In the genomic region with DNA sequence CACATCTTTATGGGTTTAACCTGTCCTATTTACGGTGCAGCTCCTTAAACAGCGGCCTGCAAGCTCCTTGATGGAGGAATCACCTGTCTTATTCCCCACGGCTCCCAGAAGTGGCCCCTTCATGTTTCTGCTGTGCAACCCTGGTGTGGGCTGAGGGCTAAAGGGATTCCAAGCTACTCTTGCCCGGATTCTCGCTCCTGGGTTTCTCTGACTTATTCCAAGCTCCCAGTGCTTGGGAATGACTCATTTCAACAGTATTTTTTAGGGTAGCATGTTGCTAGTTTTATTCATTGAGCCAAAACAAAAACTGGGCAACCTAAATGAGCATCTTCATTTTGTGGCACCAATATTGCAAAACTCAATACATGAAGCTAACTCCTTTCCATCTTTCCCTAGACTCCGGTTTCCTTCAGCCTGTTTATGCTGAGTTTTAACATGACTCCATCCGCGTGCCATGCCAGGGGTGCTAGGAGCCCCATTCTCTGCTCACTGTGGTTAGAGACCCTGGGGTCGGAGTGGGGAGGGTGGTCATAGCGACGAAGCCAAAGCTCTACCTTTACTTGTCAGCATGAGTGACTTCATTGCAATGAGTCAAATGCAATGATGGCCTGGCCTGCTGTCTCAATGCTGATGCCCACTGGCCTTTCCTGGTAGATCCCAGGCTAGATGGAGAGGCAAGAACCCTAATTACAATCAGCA, we compare ENCODE assay signal across 20 cellular contexts.
DNase-seq lines count a peak whose midpoint lies in the region; ATAC-seq and TF ChIP-seq lines count a peak whose summit lies in the region.
"Had no signal": no experiment of that assay in that cellular context is flagged by ENCODE, and none has a peak within 500 bp of the region (broad histone marks: within the 10 kb centered on the region; RNA-seq: fewer than 3 reads in every experiment).

No MANE protein-coding gene starts in this region.

- intact Hi-C loops in IMR-90 (cut with micrococcal nuclease): no loop called here
- intact Hi-C loops in posterior vena cava (cut with DNase I): loop anchor here in 1 of 2 donors (1.0 to 5.0 kb wide), 2 partner anchors 13 to 1555 kb away; no protein-coding TSS in a partner anchor

- no peak overlapping the region for H4K8ac ChIP-seq in IMR-90 (ENCODE audit: low read depth in 2 of 2, low read length in 2 of 2)

- H4K20me1 ChIP-seq in IMR-90 (ENCODE audit: insufficient read depth, low read length): no peaks in the 10 kb centered on the region

- H2BK120ac ChIP-seq in IMR-90 (ENCODE audit: low read depth, low read length): no peak overlapping the region

- no peak overlapping the region for H3K4me2 ChIP-seq in IMR-90 (ENCODE audit: low read depth, low read length)
- H3K4me2 ChIP-seq: PC-9 had no signal

- H3K36me3 Mint-ChIP-seq in glutamatergic neuron (ENCODE audit: unreplicated experiment): no peaks in the 10 kb centered on the region

- H3K27me3 Mint-ChIP-seq in glutamatergic neuron (ENCODE audit: unreplicated experiment): no peaks in the 10 kb centered on the region
- H3K27me3 Mint-ChIP-seq: CD4-positive, alpha-beta memory T cell; IgD-negative memory B cell had no signal

- no peak overlapping the region for H3K23ac ChIP-seq in IMR-90 (ENCODE audit: low read depth, low read length)

- no peak overlapping the region for H3K56ac ChIP-seq in IMR-90 (ENCODE audit: extremely low read depth, insufficient read depth, low read length)

- no peak overlapping the region for H3K14ac ChIP-seq in IMR-90 (replicated peaks; ENCODE audit: low read depth, low read length)

- no peak overlapping the region for H2AK9ac ChIP-seq in IMR-90 (replicated peaks; ENCODE audit: low read depth, low read length, poor library complexity)

- no peak overlapping the region for H3K4me3 Mint-ChIP-seq in glutamatergic neuron (ENCODE audit: unreplicated experiment)
- H3K4me3 Mint-ChIP-seq: CD4-positive, alpha-beta memory T cell; IgD-negative memory B cell had no signal

- TF ChIP-seq RAD21 in IMR-90 (IDR thresholded peaks at IDR 0.05; ENCODE audit: low read length): no peak

- no peak overlapping the region for H3K4ac ChIP-seq in IMR-90 (ENCODE audit: low read depth, low read length)

- H3K4me1 Mint-ChIP-seq in glutamatergic neuron (ENCODE audit: low read depth, unreplicated experiment): no peaks in the 10 kb centered on the region

- no peaks in the 10 kb centered on the region for H3K9me3 ChIP-seq in IMR-90 (ENCODE audit: control insufficient read depth, insufficient read depth, low read length)

- H3K18ac ChIP-seq in IMR-90 (ENCODE audit: low read depth, low read length): no peak overlapping the region

- no peak for TF ChIP-seq CTCF in IMR-90 (conservative IDR thresholded peaks at IDR 0.05; ENCODE audit: low read depth, low read length)
- no peak for TF ChIP-seq CTCF in glutamatergic neuron (IDR thresholded peaks at IDR 0.05; ENCODE audit: partially characterized antibody, unreplicated experiment)

- WGBS in IMR-90 (ENCODE audit: extremely low coverage in 2 of 2, insufficient read length in 1 of 2), 2 experiments: 97% methylated on average over 7 of the region's 11 CpGs; no CpG with 5 or more reads in 1 of the 2 experiments

- dilution Hi-C loops in IMR-90 (cut with HindIII; ENCODE audit: low sequenced_read_pairs, unreplicated experiment): no loop called here

- peak overlapping the region; percentile 40 for H3K27ac Mint-ChIP-seq in glutamatergic neuron (ENCODE audit: unreplicated experiment)

- in situ Hi-C loops in IMR-90 (cut with MboI; ENCODE audit: low sequenced_read_pairs): no loop called here

- H4K91ac ChIP-seq in IMR-90 (ENCODE audit: insufficient read depth, low read depth, low read length): no peak overlapping the region

- H3K36me3 ChIP-seq in IMR-90 (ENCODE audit: control insufficient read depth, insufficient read depth, low read length): no peaks in the 10 kb centered on the region

- TF ChIP-seq POLR2A in IMR-90 (IDR thresholded peaks at IDR 0.05; ENCODE audit: low read depth, low read length): no peak

- H3K79me1 ChIP-seq in IMR-90 (ENCODE audit: low read depth in 1 of 2, low read length in 2 of 2): no peaks in the 10 kb centered on the region

- no peak overlapping the region for H2AK5ac ChIP-seq in IMR-90 (ENCODE audit: low read depth, low read length)

- ATAC-seq in IMR-90 (ENCODE audit: low read depth) (no peak; the same call in 1 of the 2 replicates), GM18870 (IDR thresholded peaks at IDR 0.05; ENCODE audit: unreplicated experiment) (no peak)
- ATAC-seq: HCT116 had no signal

- no peak overlapping the region for H3K9ac ChIP-seq in IMR-90 (ENCODE audit: low read depth, low read length)

- POLR2A ChIA-PET in IMR-90 (lab: Charles Lee; ENCODE audit: unreplicated experiment): interaction anchor here (0.6 kb wide), 1 partner anchor 47 kb away, joined by 8 read pairs; no protein-coding TSS in a partner anchor

- H2AFZ ChIP-seq in IMR-90 (replicated peaks; ENCODE audit: low read length, poor library complexity): no peak overlapping the region
- H2AFZ ChIP-seq: PC-9 had no signal

- H3K27ac ChIP-seq in IMR-90 (ENCODE audit: insufficient read depth, low read length): no peak overlapping the region
- H3K27ac ChIP-seq: PC-9, SK-N-MC had no signal

- H3K9me3 Mint-ChIP-seq in glutamatergic neuron (ENCODE audit: unreplicated experiment): no peaks in the 10 kb centered on the region

- H3K4me3 ChIP-seq in IMR-90 (ENCODE audit: insufficient read depth, low read depth, low read length): no peak overlapping the region
- H3K4me3 ChIP-seq: PC-9, SK-N-MC had no signal

- DNase-seq in AG20443 (ENCODE audit: low spot score) (peak; percentile 54), IMR-90 (peak; percentile 21), glutamatergic neuron (no peak), posterior vena cava (ENCODE audit: low spot score) (peak; percentile 69)
- no peak for DNase-seq in activated T-cell treated with anti-CD3 and anti-CD28 coated beads, Interleukin-2, amount 50 U/mL, for 48 hours
- DNase-seq in activated CD4-positive, alpha-beta T cell treated with anti-CD3 and anti-CD28 coated beads for 48 hours: no peak
- DNase-seq: CD4-positive, alpha-beta memory T cell; GOT3; NCI-H1417; NCI-H187 treated with DMSO at 0.1 percent for 48 hours; NCI-H2107; NCI-H510A; NCI-H748 treated with DMSO at 0.1 percent for 48 hours; PC-9; RPMI8226; SHP77 had no signal

- no peak overlapping the region for H4K5ac ChIP-seq in IMR-90 (ENCODE audit: low read depth, low read length)

- CTCF ChIA-PET in IMR-90 (lab: Yijun Ruan, JAX): no interaction called here

- no peaks in the 10 kb centered on the region for H3K4me1 ChIP-seq in IMR-90 (ENCODE audit: control insufficient read depth, insufficient read depth, low read length)

- no peaks in the 10 kb centered on the region for H3K27me3 ChIP-seq in IMR-90 (ENCODE audit: control insufficient read depth, insufficient read depth, low read length)

- H2BK15ac ChIP-seq in IMR-90 (ENCODE audit: low read depth, low read length): no peak overlapping the region

- no peak overlapping the region for H2BK5ac ChIP-seq in IMR-90 (ENCODE audit: low read depth, low read length, poor library complexity, severe bottlenecking)

- peaks cover 5% of the 10 kb centered on the region; the same call in 1 of the 2 replicates for H3K9me1 ChIP-seq in IMR-90 (ENCODE audit: insufficient read depth, low read length)

- H2BK20ac ChIP-seq in IMR-90 (ENCODE audit: low read depth, low read length): no peak overlapping the region

- BruUV-seq in IMR-90 (replicated peaks; lab: Mats Ljungman, UMichigan): no TSS peak

TF ChIP-seq in IMR-90, 13 proteins besides CTCF, POLR2A, EP300 and RAD21:
- TF ChIP-seq RCOR1 (IDR thresholded peaks at IDR 0.05; ENCODE audit: insufficient replicate concordance, low read length) (no peak), NFE2L2 (IDR thresholded peaks at IDR 0.05; ENCODE audit: low read depth, low read length) (no peak), FOS (IDR thresholded peaks at IDR 0.05; ENCODE audit: low read depth, low read length) (no peak), SMC3 (IDR thresholded peaks at IDR 0.05; ENCODE audit: low read depth, low read length) (no peak), CHD1 (IDR thresholded peaks at IDR 0.05; ENCODE audit: low read depth, low read length) (no peak), RFX5 (IDR thresholded peaks at IDR 0.05; ENCODE audit: low read depth, low read length) (no peak), MAZ (IDR thresholded peaks at IDR 0.05; ENCODE audit: borderline replicate concordance, low read depth, low read length) (no peak), MAFK (IDR thresholded peaks at IDR 0.05; ENCODE audit: low read depth, low read length) (no peak), BHLHE40 (IDR thresholded peaks at IDR 0.05; ENCODE audit: low read depth, low read length) (no peak), MXI1 (IDR thresholded peaks at IDR 0.05; ENCODE audit: borderline replicate concordance, low read depth, low read length) (no peak), CEBPB (IDR thresholded peaks at IDR 0.05; ENCODE audit: low read depth, low read length) (no peak)
- TF ChIP-seq, protein P1, sequence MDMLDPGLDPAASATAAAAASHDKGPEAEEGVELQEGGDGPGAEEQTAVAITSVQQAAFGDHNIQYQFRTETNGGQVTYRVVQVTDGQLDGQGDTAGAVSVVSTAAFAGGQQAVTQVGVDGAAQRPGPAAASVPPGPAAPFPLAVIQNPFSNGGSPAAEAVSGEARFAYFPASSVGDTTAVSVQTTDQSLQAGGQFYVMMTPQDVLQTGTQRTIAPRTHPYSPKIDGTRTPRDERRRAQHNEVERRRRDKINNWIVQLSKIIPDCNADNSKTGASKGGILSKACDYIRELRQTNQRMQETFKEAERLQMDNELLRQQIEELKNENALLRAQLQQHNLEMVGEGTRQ (IDR thresholded peaks at IDR 0.05; ENCODE audit: low read depth, low read length): no peak
- TF ChIP-seq, protein P2, sequence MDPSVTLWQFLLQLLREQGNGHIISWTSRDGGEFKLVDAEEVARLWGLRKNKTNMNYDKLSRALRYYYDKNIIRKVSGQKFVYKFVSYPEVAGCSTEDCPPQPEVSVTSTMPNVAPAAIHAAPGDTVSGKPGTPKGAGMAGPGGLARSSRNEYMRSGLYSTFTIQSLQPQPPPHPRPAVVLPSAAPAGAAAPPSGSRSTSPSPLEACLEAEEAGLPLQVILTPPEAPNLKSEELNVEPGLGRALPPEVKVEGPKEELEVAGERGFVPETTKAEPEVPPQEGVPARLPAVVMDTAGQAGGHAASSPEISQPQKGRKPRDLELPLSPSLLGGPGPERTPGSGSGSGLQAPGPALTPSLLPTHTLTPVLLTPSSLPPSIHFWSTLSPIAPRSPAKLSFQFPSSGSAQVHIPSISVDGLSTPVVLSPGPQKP (IDR thresholded peaks at IDR 0.05; ENCODE audit: borderline replicate concordance, low read depth, low read length): no peak

Comparison
In these comparisons a context has a peak if more than half of its experiments do, and no peak if none do; other contexts are left out.
1. DNase-seq: peak in AG20443 (single experiment), IMR-90 (single experiment) and posterior vena cava (single experiment); none in glutamatergic neuron (single experiment), activated T-cell treated with anti-CD3 and anti-CD28 coated beads, Interleukin-2, amount 50 U/mL, for 48 hours (0 of 2) and activated CD4-positive, alpha-beta T cell treated with anti-CD3 and anti-CD28 coated beads for 48 hours (single experiment).